ENCODE assay signal across 8 cellular contexts in the genomic region with DNA sequence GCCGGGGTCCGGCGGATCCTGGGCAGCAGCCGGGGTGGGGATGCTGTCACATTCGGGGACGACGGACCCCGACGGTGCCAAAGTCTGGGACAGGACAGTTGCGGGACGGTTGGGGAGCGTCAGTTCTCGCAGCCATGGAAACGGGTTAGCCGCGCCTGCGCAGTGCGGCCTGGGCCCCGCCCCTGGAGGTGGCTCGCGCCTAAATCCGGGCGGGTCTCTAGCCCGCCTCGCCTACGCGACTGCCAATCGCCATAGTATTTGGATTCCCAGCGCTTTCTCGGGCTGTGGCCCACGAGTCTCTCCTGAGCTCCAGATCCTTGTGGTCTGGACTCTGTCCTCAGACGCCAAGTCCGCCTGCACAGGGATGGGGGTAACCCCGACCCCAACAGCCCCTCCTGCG. TPM values are rescaled to one million over a fixed set of nuclear protein-coding genes. Genes with fewer than 3 reads are reported as not detected.
A peak's percentile ranks its signal among the peaks of the same experiment; 100 is the strongest.
DNase-seq lines count a peak whose midpoint lies in the region; ATAC-seq and TF ChIP-seq lines count a peak whose summit lies in the region.

TSS of gene ZMYND10 (minus strand) at position 147 of the 400 bp plus-strand sequence. CDS start 153 bp downstream, outside the sequence.

- TF ChIP-seq CTCF in esophagus muscularis mucosa (IDR thresholded peaks at IDR 0.05) (no peak), neural cell (IDR thresholded peaks at IDR 0.05; ENCODE audit: poor library complexity, severe bottlenecking) (no peak), suprapubic skin (IDR thresholded peaks at IDR 0.05) (no peak)

- H3K4me1 ChIP-seq in esophagus muscularis mucosa (peaks cover 41 to 60% (median 57%) of the 10 kb centered on the region in 4 donors), suprapubic skin (peaks cover 57% of the 10 kb centered on the region)

- H3K36me3 ChIP-seq in esophagus muscularis mucosa (peaks cover 0 to 20% (median 13%) of the 10 kb centered on the region in 4 donors), neural cell (ENCODE audit: insufficient read depth, low read length) (no peaks in the 10 kb centered on the region), suprapubic skin (peaks cover 14% of the 10 kb centered on the region)

- H3K27me3 ChIP-seq in esophagus muscularis mucosa, result peaks cover 0 to 3% (median 0%) of the 10 kb centered on the region in 4 donors
- peaks cover 32% of the 10 kb centered on the region for H3K27me3 ChIP-seq in neural cell (ENCODE audit: insufficient read depth, low read depth, low read length)
- H3K27me3 ChIP-seq in suprapubic skin, result no peaks in the 10 kb centered on the region

- intact Hi-C loops in esophagus muscularis mucosa (cut with DNase I), result no loop called here

- H3K27ac ChIP-seq in esophagus muscularis mucosa (replicated peaks in 1 of 4) (no peak within 1 kb of the TSS), neural cell (ENCODE audit: low read length) (no peak within 1 kb of the TSS), suprapubic skin (no peak within 1 kb of the TSS)

- H3K79me2 ChIP-seq in neural cell (replicated peaks; ENCODE audit: insufficient read depth, low read length), result peaks cover 7% of the 10 kb centered on the region

- WGBS in esophagus muscularis mucosa, result 12% methylated on average over 7 of the region's 35 CpGs
- WGBS in suprapubic skin, result 9% methylated on average over 4 of the region's 35 CpGs

- H3K4me2 ChIP-seq in neural cell (ENCODE audit: low read length), result no peak within 1 kb of the TSS

- no peak for TF ChIP-seq EP300 in esophagus muscularis mucosa (IDR thresholded peaks at IDR 0.05)
- TF ChIP-seq EP300 in neural cell (conservative IDR thresholded peaks at IDR 0.05; ENCODE audit: poor library complexity, severe bottlenecking), result no peak
- no peak for TF ChIP-seq EP300 in suprapubic skin (IDR thresholded peaks at IDR 0.05)

- TF ChIP-seq RAD21 in neural cell (conservative IDR thresholded peaks at IDR 0.05), result no peak

- DNase-seq in ELR (ENCODE audit: low read depth), result peak; percentile 74
- DNase-seq in NCI-H69 (lab: John Stamatoyannopoulos, UW), result peak; percentile 78
- peak; percentile 81 for DNase-seq in activated T-cell treated with anti-CD3 and anti-CD28 coated beads, Interleukin-2, amount 50 U/mL, for 1 hour
- no peak for DNase-seq in esophagus muscularis mucosa (ENCODE audit: extremely low spot score)
- DNase-seq in suprapubic skin (ENCODE audit: low spot score in 2 of 2), result no peak
- no peak for DNase-seq in amniotic stem cell (lab: John Stamatoyannopoulos, UW)

- peak within 1 kb of the TSS; percentile 5 for H3K9ac ChIP-seq in neural cell (ENCODE audit: low read length)

- no peak within 1 kb of the TSS for H2AFZ ChIP-seq in neural cell (ENCODE audit: low read depth, low read length)

- H3F3A ChIP-seq in neural cell (ENCODE audit: insufficient read depth, low read length, poor library complexity, severe bottlenecking), result no peaks in the 10 kb centered on the region

- peak within 1 kb of the TSS; percentile 33 to 57 (median 40) for H3K4me3 ChIP-seq in esophagus muscularis mucosa
- H3K4me3 ChIP-seq in neural cell (ENCODE audit: low read length), result peak within 1 kb of the TSS; percentile 54
- peak within 1 kb of the TSS; percentile 51 for H3K4me3 ChIP-seq in suprapubic skin

- H3K9me3 ChIP-seq in esophagus muscularis mucosa, result no peaks in the 10 kb centered on the region
- H3K9me3 ChIP-seq in neural cell (ENCODE audit: low read length), result no peaks in the 10 kb centered on the region
- H3K9me3 ChIP-seq in suprapubic skin, result no peaks in the 10 kb centered on the region

- no peaks in the 10 kb centered on the region for H3K9me2 ChIP-seq in neural cell (ENCODE audit: insufficient read depth, low read length)

- no peaks in the 10 kb centered on the region for H4K20me1 ChIP-seq in neural cell (ENCODE audit: insufficient read depth)

- TF ChIP-seq POLR2A in esophagus muscularis mucosa (IDR thresholded peaks at IDR 0.05; ENCODE audit: low read depth), result no peak
- no peak for TF ChIP-seq POLR2A in suprapubic skin (IDR thresholded peaks at IDR 0.05)

- ATAC-seq in GM18907 (IDR thresholded peaks at IDR 0.05; ENCODE audit: unreplicated experiment), result no peak

TF ChIP-seq in neural cell, 6 proteins besides CTCF, POLR2A, EP300 and RAD21:
- no peak for TF ChIP-seq MXI1 (conservative IDR thresholded peaks at IDR 0.05; ENCODE audit: poor library complexity, severe bottlenecking)
- TF ChIP-seq EZH2 (IDR thresholded peaks at IDR 0.05; ENCODE audit: borderline replicate concordance, insufficient read depth, low read length, poor library complexity, severe bottlenecking), result no peak
- TF ChIP-seq POLR2AphosphoS5 (IDR thresholded peaks at IDR 0.05), result no peak

RNA-seq across cellular contexts. Expression of gene ZMYND10, which starts in this region (rescaled TPM):
- total RNA-seq in esophagus muscularis mucosa (under 1 TPM in 3 of 4 donors, not detected in 1; 0.50 to 0.57 (median 0.52) TPM), suprapubic skin (1 to 10 TPM in 3 of 4 donors, not detected in 1; 1.6 to 4.7 (median 1.9) TPM)
- polyA plus RNA-seq in neural cell, result 5.0 and 5.2 TPM in 2 replicates
- 0.97 and 1.3 TPM in 2 replicates for polyA minus RNA-seq in neural cell

Comparison
In these comparisons a context has a peak if more than half of its experiments do, and no peak if none do; other contexts are left out.
1. DNase-seq: peak in ELR (single experiment), NCI-H69 (single experiment) and activated T-cell treated with anti-CD3 and anti-CD28 coated beads, Interleukin-2, amount 50 U/mL, for 1 hour (single experiment); none in esophagus muscularis mucosa (single experiment), suprapubic skin (0 of 2) and amniotic stem cell (single experiment).
2. Peak in every context shown above with its lines, with median percentiles within 50 percentile points of each other: H3K4me3 ChIP-seq.